8 cellular contexts compared by ENCODE assay signal in the genomic region with DNA sequence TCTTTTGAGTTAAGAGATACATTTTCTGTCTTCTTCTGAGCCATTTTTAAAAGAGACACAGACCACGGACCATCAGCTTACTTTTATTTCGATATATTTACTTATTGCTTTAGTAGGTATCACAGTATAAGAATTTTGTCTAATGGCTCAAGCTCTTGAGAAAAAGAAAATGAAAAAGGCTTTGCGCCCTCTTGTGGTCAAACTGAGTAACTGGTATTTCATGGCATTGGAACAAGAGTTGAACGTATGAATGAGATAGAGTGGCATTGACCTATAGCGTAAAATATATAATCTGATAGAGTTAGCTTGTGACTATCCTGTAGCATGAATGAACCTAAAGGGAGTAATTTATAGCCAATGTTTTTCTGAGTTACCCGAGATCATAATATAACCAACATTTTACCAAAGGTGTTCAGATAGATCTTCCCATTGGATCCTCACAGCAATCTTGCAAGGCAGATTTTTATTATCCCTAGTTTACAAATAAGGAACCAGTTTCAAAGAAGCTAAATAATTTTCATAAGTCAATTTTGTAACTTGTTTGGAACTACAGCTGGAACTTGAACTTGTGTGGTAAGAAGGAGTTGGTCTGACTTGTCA.
A peak's percentile ranks its signal among the peaks of the same experiment; 100 is the strongest.
DNase-seq lines count a peak whose midpoint lies in the region; ATAC-seq and TF ChIP-seq lines count a peak whose summit lies in the region.

No MANE protein-coding gene starts in this region.

- ATAC-seq in activated CD8-positive, alpha-beta memory T cell treated with anti-CD3 and anti-CD28 coated beads, Interleukin-2, amount 10 ng/mL, durations not matched to agents 7 days and 5 days, result peak; percentile 36
- no peak for ATAC-seq in effector memory CD8-positive, alpha-beta T cell (replicated peaks)
- no peak for ATAC-seq in GM21786 (IDR thresholded peaks at IDR 0.05; ENCODE audit: unreplicated experiment)

- no peak for DNase-seq in activated CD8-positive, alpha-beta memory T cell treated with anti-CD3 and anti-CD28 coated beads, Interleukin-2, amount 10 ng/mL, durations not matched to agents 7 days and 5 days
- no peak for DNase-seq in activated CD8-positive, alpha-beta memory T cell treated with anti-CD3 and anti-CD28 coated beads, Interleukin-2, amount 50 U/mL, for 4 hours
- DNase-seq in LHCN-M2 (ENCODE audit: low read depth), result peak; percentile 66
- DNase-seq in SJCRH30, result peak; percentile 44 to 88
- peak; percentile 12 to 18 (median 13) for DNase-seq in effector memory CD8-positive, alpha-beta T cell
- no peak for DNase-seq in mesothelial cell of epicardium (ENCODE audit: low spot score in 2 of 2, unreplicated experiment in 2 of 2)
- DNase-seq in activated effector memory CD4-positive, alpha-beta T cell treated with anti-CD3 and anti-CD28 coated beads, Interleukin-2, amount 50 U/mL, for 16 hours, result no peak

- peaks cover 79% of the 10 kb centered on the region for H3K27me3 Mint-ChIP-seq in activated CD8-positive, alpha-beta memory T cell treated with anti-CD3 and anti-CD28 coated beads, Interleukin-2, amount 10 ng/mL, durations not matched to agents 7 days and 5 days
- peaks cover 40 to 52% of the 10 kb centered on the region in 2 donors for H3K27me3 Mint-ChIP-seq in effector memory CD8-positive, alpha-beta T cell
- H3K27me3 Mint-ChIP-seq in mesothelial cell of epicardium (ENCODE audit: low read depth), result peaks cover 30% of the 10 kb centered on the region

- no peaks in the 10 kb centered on the region for H3K27me3 ChIP-seq in SJCRH30

- H3K4me1 ChIP-seq in SJCRH30, result peaks cover 8% of the 10 kb centered on the region; the same call in 1 of the 2 replicates

- peak; percentile 95 for TF ChIP-seq CTCF in mesothelial cell of epicardium (IDR thresholded peaks at IDR 0.05; ENCODE audit: unreplicated experiment)

- peaks cover 3% of the 10 kb centered on the region for H3K4me1 Mint-ChIP-seq in activated CD8-positive, alpha-beta memory T cell treated with anti-CD3 and anti-CD28 coated beads, Interleukin-2, amount 10 ng/mL, durations not matched to agents 7 days and 5 days
- peaks cover 3 to 4% of the 10 kb centered on the region in 2 donors for H3K4me1 Mint-ChIP-seq in effector memory CD8-positive, alpha-beta T cell (ENCODE audit: low read depth in 2 of 2)
- H3K4me1 Mint-ChIP-seq in mesothelial cell of epicardium, result no peaks in the 10 kb centered on the region

- no peak overlapping the region for H3K4me3 Mint-ChIP-seq in activated CD8-positive, alpha-beta memory T cell treated with anti-CD3 and anti-CD28 coated beads, Interleukin-2, amount 10 ng/mL, durations not matched to agents 7 days and 5 days
- no peak overlapping the region for H3K4me3 Mint-ChIP-seq in effector memory CD8-positive, alpha-beta T cell
- H3K4me3 Mint-ChIP-seq in mesothelial cell of epicardium, result no peak overlapping the region

- H3K9me3 Mint-ChIP-seq in activated CD8-positive, alpha-beta memory T cell treated with anti-CD3 and anti-CD28 coated beads, Interleukin-2, amount 10 ng/mL, durations not matched to agents 7 days and 5 days (ENCODE audit: low read depth), result no peaks in the 10 kb centered on the region
- H3K9me3 Mint-ChIP-seq in effector memory CD8-positive, alpha-beta T cell, result no peaks in the 10 kb centered on the region
- H3K9me3 Mint-ChIP-seq in mesothelial cell of epicardium, result peaks cover 9% of the 10 kb centered on the region

- no peaks in the 10 kb centered on the region for H3K36me3 ChIP-seq in SJCRH30

- H3K9me3 ChIP-seq in SJCRH30 (replicated peaks), result 0 out of 2 replicates have a peak, but pooled peaks cover 2% of the 10 kb centered on the region

- CTCF ChIA-PET in activated CD8-positive, alpha-beta memory T cell treated with anti-CD3 and anti-CD28 coated beads, Interleukin-2, amount 10 ng/mL, durations not matched to agents 7 days and 5 days (lab: Charles Lee), result interaction anchor here (0.5 to 3.7 kb wide), 24 partner anchors 9 to 1340 kb away, joined by 3 to 35 read pairs (median 4); a partner anchor contains a TSS

- no peaks in the 10 kb centered on the region for H3K36me3 Mint-ChIP-seq in activated CD8-positive, alpha-beta memory T cell treated with anti-CD3 and anti-CD28 coated beads, Interleukin-2, amount 10 ng/mL, durations not matched to agents 7 days and 5 days
- no peaks in the 10 kb centered on the region for H3K36me3 Mint-ChIP-seq in effector memory CD8-positive, alpha-beta T cell (ENCODE audit: insufficient read depth)
- H3K36me3 Mint-ChIP-seq in mesothelial cell of epicardium, result no peaks in the 10 kb centered on the region

- no peak overlapping the region for H3K27ac Mint-ChIP-seq in activated CD8-positive, alpha-beta memory T cell treated with anti-CD3 and anti-CD28 coated beads, Interleukin-2, amount 10 ng/mL, durations not matched to agents 7 days and 5 days
- no peak overlapping the region for H3K27ac Mint-ChIP-seq in effector memory CD8-positive, alpha-beta T cell
- no peak overlapping the region for H3K27ac Mint-ChIP-seq in mesothelial cell of epicardium

- H3K27ac ChIP-seq in SJCRH30, result no peak overlapping the region

- H3K4me3 ChIP-seq in SJCRH30, result no peak overlapping the region

Comparison
In these comparisons a context has a peak if more than half of its experiments do, and no peak if none do; other contexts are left out.
1. DNase-seq: peak in LHCN-M2 (single experiment), SJCRH30 (2 of 2) and effector memory CD8-positive, alpha-beta T cell (3 of 3); none in activated CD8-positive, alpha-beta memory T cell treated with anti-CD3 and anti-CD28 coated beads, Interleukin-2, amount 10 ng/mL, durations not matched to agents 7 days and 5 days (single experiment), activated CD8-positive, alpha-beta memory T cell treated with anti-CD3 and anti-CD28 coated beads, Interleukin-2, amount 50 U/mL, for 4 hours (single experiment), mesothelial cell of epicardium (0 of 2) and activated effector memory CD4-positive, alpha-beta T cell treated with anti-CD3 and anti-CD28 coated beads, Interleukin-2, amount 50 U/mL, for 16 hours (single experiment).